Comparison of ENCODE assay signal across 8 cellular contexts in the genomic region with DNA sequence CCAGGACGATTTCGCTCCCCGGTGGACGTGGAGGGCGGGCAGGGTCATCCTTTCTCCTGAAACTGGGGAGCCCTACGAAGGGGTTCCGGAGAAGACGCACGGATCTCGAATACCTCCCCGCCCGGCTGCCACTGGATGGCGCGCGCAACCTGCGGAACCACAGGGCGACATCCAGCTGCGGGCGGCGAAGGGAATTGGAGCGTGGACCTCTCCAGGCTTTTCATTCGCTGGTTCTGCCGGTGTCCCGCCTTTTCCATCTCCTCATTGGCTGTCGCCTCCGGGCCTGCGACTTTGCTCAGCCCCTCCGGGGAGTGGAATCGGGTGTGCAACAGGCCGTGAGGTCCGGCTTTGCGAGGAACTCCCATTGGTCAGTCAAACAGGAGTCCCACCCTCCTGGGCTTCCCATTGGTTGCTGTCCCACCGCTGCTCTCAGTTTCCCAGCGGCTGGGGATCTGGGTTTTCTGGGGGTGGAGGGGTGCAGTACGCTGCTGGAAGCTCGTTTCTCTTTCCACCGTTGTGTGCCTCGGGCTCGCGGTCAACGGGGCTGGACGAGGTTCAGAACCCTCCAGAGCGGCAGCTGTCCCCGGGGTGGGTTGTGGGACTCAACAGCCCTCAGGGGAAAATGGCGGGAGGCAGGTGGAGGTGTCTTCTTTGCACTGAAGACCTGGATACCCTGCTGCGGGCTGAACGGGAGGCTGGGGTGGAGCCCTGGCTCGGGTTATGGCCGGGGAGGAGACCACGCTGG. TPM values are rescaled to one million over a fixed set of nuclear protein-coding genes. Genes with fewer than 3 reads are reported as not detected.
A peak's percentile ranks its signal among the peaks of the same experiment; 100 is the strongest.
DNase-seq lines count a peak whose midpoint lies in the region; ATAC-seq and TF ChIP-seq lines count a peak whose summit lies in the region.

No MANE protein-coding gene starts in this region.

- no peaks in the 10 kb centered on the region for H3K27me3 ChIP-seq in CD8-positive, alpha-beta memory T cell (ENCODE audit: insufficient read depth, low read length, poor library complexity, severe bottlenecking)

- peaks cover 0 to 8% (median 6%) of the 10 kb centered on the region in 5 donors for H3K9me3 Mint-ChIP-seq in CD8-positive, alpha-beta memory T cell
- H3K9me3 Mint-ChIP-seq in endothelial cell (ENCODE audit: unreplicated experiment), result no peaks in the 10 kb centered on the region

- H3K4me1 ChIP-seq in CD8-positive, alpha-beta memory T cell (ENCODE audit: insufficient read depth, low read length), result peaks cover 5% of the 10 kb centered on the region
- no peaks in the 10 kb centered on the region for H3K4me1 ChIP-seq in mesodermal cell (ENCODE audit: control insufficient read depth, insufficient read depth, low read length, poor library complexity, severe bottlenecking)

- H3K4me3 Mint-ChIP-seq in CD8-positive, alpha-beta memory T cell, result peak overlapping the region; percentile 87 to 97 (median 91)
- peak overlapping the region; percentile 93 for H3K4me3 Mint-ChIP-seq in endothelial cell (ENCODE audit: unreplicated experiment)

- peaks cover 0 to 12% (median 10%) of the 10 kb centered on the region in 3 donors for H3K4me1 Mint-ChIP-seq in CD8-positive, alpha-beta memory T cell
- no peaks in the 10 kb centered on the region for H3K4me1 Mint-ChIP-seq in endothelial cell (ENCODE audit: unreplicated experiment)

- TF ChIP-seq CTCF in endothelial cell (IDR thresholded peaks at IDR 0.05; ENCODE audit: unreplicated experiment), result peak; percentile 14

- peaks cover 0 to 6% (median 0%) of the 10 kb centered on the region in 3 donors for H3K36me3 Mint-ChIP-seq in CD8-positive, alpha-beta memory T cell
- H3K36me3 Mint-ChIP-seq in endothelial cell (ENCODE audit: low read depth, unreplicated experiment), result no peaks in the 10 kb centered on the region

- peak; percentile 86 for ATAC-seq in GM19468 (IDR thresholded peaks at IDR 0.05; ENCODE audit: extremely low read depth, unreplicated experiment)

- 4 to 5% methylated on average over 37 to 48 of the region's 50 CpGs for WGBS in mesodermal cell (ENCODE audit: insufficient coverage in 2 of 2), 2 experiments

- H3K27ac Mint-ChIP-seq in CD8-positive, alpha-beta memory T cell, result peak overlapping the region in 7 of 8 donors; percentile 17 to 82 (median 38)
- H3K27ac Mint-ChIP-seq in endothelial cell (ENCODE audit: unreplicated experiment), result no peak overlapping the region

- peaks cover 3 to 5% of the 10 kb centered on the region in 2 donors for H3K27me3 Mint-ChIP-seq in CD8-positive, alpha-beta memory T cell
- peaks cover 1% of the 10 kb centered on the region for H3K27me3 Mint-ChIP-seq in endothelial cell (ENCODE audit: unreplicated experiment)

- H3K4me3 ChIP-seq in CD8-positive, alpha-beta memory T cell (ENCODE audit: low read length), result peak overlapping the region; percentile 83
- peak overlapping the region; percentile 59 for H3K4me3 ChIP-seq in mesodermal cell (ENCODE audit: extremely low read depth, insufficient read depth, low read length, poor library complexity, severe bottlenecking)

- POLR2A ChIA-PET in CD8-positive, alpha-beta memory T cell (lab: Charles Lee), result no interaction called here

- CTCF ChIA-PET in CD8-positive, alpha-beta memory T cell (lab: Charles Lee), result interaction anchor here (0.8 to 1.6 kb wide), 2 partner anchors 263 to 587 kb away, joined by 3 to 5 read pairs; a partner anchor contains a TSS

- H3K9me3 ChIP-seq in CD8-positive, alpha-beta memory T cell (ENCODE audit: low read length), result no peaks in the 10 kb centered on the region
- H3K9me3 ChIP-seq in mesodermal cell (ENCODE audit: control insufficient read depth, low read length), result peaks cover 10% of the 10 kb centered on the region

- DNase-seq in CD8-positive, alpha-beta memory T cell, result peak; percentile 82 to 88 (median 86)
- DNase-seq in HT-29 (ENCODE audit: low spot score) (peak; percentile 81), NOMO-1 (lab: John Stamatoyannopoulos, UW; ENCODE audit: unreplicated experiment in 2 of 2) (peak; percentile 98 to 99), endothelial cell (ENCODE audit: low spot score) (peak; percentile 95)
- peak; percentile 78 for DNase-seq in activated CD8-positive, alpha-beta memory T cell treated with anti-CD3 and anti-CD28 coated beads, Interleukin-2, amount 50 U/mL, for 1 hour (ENCODE audit: extremely low read depth)
- DNase-seq in stimulated activated CD8-positive, alpha-beta memory T cell treated with anti-CD3 and anti-CD28 coated beads, Interleukin-15, amount 100 ng/mL, for 24 hours (ENCODE audit: low read depth), result peak; percentile 75

- H3K27ac ChIP-seq in CD8-positive, alpha-beta memory T cell (ENCODE audit: low read depth, low read length), result no peak overlapping the region
- H3K27ac ChIP-seq in mesodermal cell (ENCODE audit: low read depth, low read length, severe bottlenecking), result peak overlapping the region; percentile 42

- H3K36me3 ChIP-seq in CD8-positive, alpha-beta memory T cell (ENCODE audit: insufficient read depth, low read length), result no peaks in the 10 kb centered on the region
- no peaks in the 10 kb centered on the region for H3K36me3 ChIP-seq in mesodermal cell (ENCODE audit: control insufficient read depth, insufficient read depth, low read length)

RNA-seq across cellular contexts. Expression of a gene that starts 14.5 kb away (rescaled TPM):
- total RNA-seq in CD8-positive, alpha-beta memory T cell, result not detected
- 0.32 TPM for polyA plus RNA-seq in CD8-positive, alpha-beta memory T cell
- total RNA-seq in HT-29 (2014; rRNA removed; shearing (Covaris generic)), result not detected in 2 replicates
- total RNA-seq in endothelial cell (ENCODE audit: unreplicated experiment), result not detected
- not detected for polyA plus RNA-seq in mesodermal cell (2013, experiment 1 of 2)
- not detected for polyA plus RNA-seq in mesodermal cell (2013, experiment 2 of 2)

RNA-seq across cellular contexts. Expression of a gene that starts 55.3 kb away (rescaled TPM):
- total RNA-seq in CD8-positive, alpha-beta memory T cell, result not detected
- polyA plus RNA-seq in CD8-positive, alpha-beta memory T cell, result not detected
- not detected in 2 replicates for total RNA-seq in HT-29 (2014; rRNA removed; shearing (Covaris generic))
- total RNA-seq in endothelial cell (ENCODE audit: unreplicated experiment), result not detected
- polyA plus RNA-seq in mesodermal cell (2013, experiment 1 of 2), result not detected
- not detected for polyA plus RNA-seq in mesodermal cell (2013, experiment 2 of 2)
